Comparison of ENCODE assay signal across 8 cellular contexts in genomic region chr12:6563448-6564050, GRCh38. TPM values are rescaled to one million over a fixed set of nuclear protein-coding genes. Genes with fewer than 3 reads are reported as not detected.
DNase-seq lines count a peak whose midpoint lies in the region; ATAC-seq and TF ChIP-seq lines count a peak whose summit lies in the region.

No MANE protein-coding gene starts in this region.

- H3K4me3 ChIP-seq in A673 (ENCODE audit: low read depth, low read length, poor library complexity, severe bottlenecking) (no peak overlapping the region), Panc1 (ENCODE audit: low read depth in 2 of 2, low read length in 2 of 2) (no peak overlapping the region), sigmoid colon (no peak overlapping the region)

- H3K4me1 ChIP-seq in A673 (ENCODE audit: insufficient read depth, low read length, poor library complexity, severe bottlenecking), result peaks cover 10% of the 10 kb centered on the region
- H3K4me1 ChIP-seq in Panc1 (ENCODE audit: control insufficient read depth, insufficient read depth, low read length), result no peaks in the 10 kb centered on the region; the same call in 1 of the 2 replicates
- H3K4me1 ChIP-seq in foreskin keratinocyte, result no peaks in the 10 kb centered on the region
- H3K4me1 ChIP-seq in sigmoid colon, result peaks cover 2 to 17% (median 11%) of the 10 kb centered on the region in 4 donors

- POLR2A ChIA-PET in A673 (lab: Charles Lee; ENCODE audit: low non-redundant PET), result no interaction called here
- POLR2A ChIA-PET in Panc1 (lab: Charles Lee), result no interaction called here

- intact Hi-C loops in A673 (cut with micrococcal nuclease; ENCODE audit: unreplicated experiment), result no loop called here
- intact Hi-C loops in Panc1 (cut with micrococcal nuclease; ENCODE audit: unreplicated experiment), result no loop called here
- intact Hi-C loops in sigmoid colon (cut with DNase I), result no loop called here

- peaks cover 78% of the 10 kb centered on the region for H3K36me3 ChIP-seq in A673 (ENCODE audit: insufficient read depth, low read length, poor library complexity, severe bottlenecking)
- peaks cover 26% of the 10 kb centered on the region for H3K36me3 ChIP-seq in Panc1 (ENCODE audit: control insufficient read depth, insufficient read depth, low read length)
- peaks cover 41 to 70% (median 45%) of the 10 kb centered on the region in 4 donors for H3K36me3 ChIP-seq in sigmoid colon

- TF ChIP-seq CTCF in A673 (conservative IDR thresholded peaks at IDR 0.05; ENCODE audit: low read depth, low read length), result peak; percentile 91
- TF ChIP-seq CTCF in GM13976 (IDR thresholded peaks at IDR 0.05; ENCODE audit: borderline replicate concordance, control extremely low read depth, extremely low read depth, insufficient read depth, missing control alignments), result peak; percentile 74
- peak; percentile 83 for TF ChIP-seq CTCF in Panc1 (IDR thresholded peaks at IDR 0.05)
- TF ChIP-seq CTCF in foreskin keratinocyte (conservative IDR thresholded peaks at IDR 0.05), result peak; percentile 69
- peak in 3 of 4 experiments; percentile 64 to 76 (median 70) for TF ChIP-seq CTCF in sigmoid colon (IDR thresholded peaks at IDR 0.05)

- H3K9me3 ChIP-seq in A673 (ENCODE audit: low read depth, low read length, poor library complexity, severe bottlenecking) (no peaks in the 10 kb centered on the region), Panc1 (ENCODE audit: control insufficient read depth, insufficient read depth, low read depth, low read length) (no peaks in the 10 kb centered on the region), sigmoid colon (no peaks in the 10 kb centered on the region)

- no peak for TF ChIP-seq POLR2A in sigmoid colon (IDR thresholded peaks at IDR 0.05)

- BruUV-seq in A673 (replicated peaks; lab: Mats Ljungman, UMichigan), result no TSS peak
- BruUV-seq in Panc1 (replicated peaks; lab: Mats Ljungman, UMichigan), result no TSS peak

- TF ChIP-seq EP300 in sigmoid colon (IDR thresholded peaks at IDR 0.05), result no peak

- 0 out of 2 replicates have a peak, but pooled peaks have one; percentile 50 for ATAC-seq in Panc1
- ATAC-seq in foreskin keratinocyte, result peak; percentile 48

- CTCF ChIA-PET in A673 (lab: Charles Lee), result interaction anchor here (0.9 kb wide), 1 partner anchor 121 kb away, joined by 4 read pairs; no protein-coding TSS in a partner anchor
- CTCF ChIA-PET in Panc1 (lab: Charles Lee), result interaction anchor here (0.6 kb wide), 1 partner anchor 126 kb away, joined by 8 read pairs; the partner anchor contains the start of gene ZNF384

- H3K27me3 ChIP-seq in A673 (replicated peaks; ENCODE audit: insufficient read depth, low read depth, low read length, poor library complexity) (no peaks in the 10 kb centered on the region), Panc1 (ENCODE audit: control insufficient read depth, insufficient read depth, low read length) (no peaks in the 10 kb centered on the region), foreskin keratinocyte (no peaks in the 10 kb centered on the region), sigmoid colon (no peaks in the 10 kb centered on the region)

- in situ Hi-C loops in GM13976 (cut with MboI; ENCODE audit: low sequenced_read_pairs, unreplicated experiment) (no loop called here), Panc1 (cut with HindIII; ENCODE audit: low pct_unique_long_range_greater_than_20kb, low sequenced_read_pairs) (no loop called here)

- H3K27ac ChIP-seq in A673 (ENCODE audit: low read depth, low read length, poor library complexity, severe bottlenecking) (no peak overlapping the region), Panc1 (ENCODE audit: low read length) (no peak overlapping the region), foreskin keratinocyte (no peak overlapping the region), sigmoid colon (no peak overlapping the region)

- WGBS in sigmoid colon, 2 donors, result 69 to 77% methylated on average over 8 of the region's 8 CpGs

- peak; percentile 71 for DNase-seq in A673 (ENCODE audit: low spot score)
- peak; percentile 71 for DNase-seq in GM13976 (ENCODE audit: low spot score)
- no peak for DNase-seq in Panc1 (ENCODE audit: low read depth, low spot score)
- DNase-seq in activated T-helper 1 cell treated with Interleukin-2 at 50 U/mL for 16 hours (ENCODE audit: low read depth), result peak; percentile 41
- DNase-seq in foreskin keratinocyte, result peak in 1 of 2 donors; percentile 26
- DNase-seq in sigmoid colon, result no peak
- no peak for DNase-seq in cortex of kidney (lab: John Stamatoyannopoulos, UW)
- no peak for DNase-seq in GM19240 (ENCODE audit: insufficient read length, low spot score)

RNA-seq across cellular contexts. Expression of gene NOP2, which starts 4.5 kb away (rescaled TPM):
- total RNA-seq in A673 (2021) (131 and 177 TPM in 2 replicates), Panc1 (2021; ENCODE audit: unreplicated experiment) (90.3 TPM), foreskin keratinocyte (64.2 and 65.6 TPM in 2 replicates), sigmoid colon (10 to 100 TPM in 3 of 4 donors, 1 to 10 TPM in 1; 6.1 to 30.1 (median 23.2) TPM)
- 61.6 TPM for polyA plus RNA-seq in Panc1 (2012; ENCODE audit: insufficient read length)
- polyA plus RNA-seq in foreskin keratinocyte (46.8 and 61.1 TPM in 2 replicates), sigmoid colon (10 to 100 TPM in 1 of 3 donors, 1 to 10 TPM in 2; 6.2 to 39.2 (median 7.8) TPM)

RNA-seq across cellular contexts. Expression of gene IFFO1, which starts 7.7 kb away (rescaled TPM):
- total RNA-seq in A673 (2021) (16.0 and 16.9 TPM in 2 replicates), Panc1 (2021; ENCODE audit: unreplicated experiment) (0.36 TPM), foreskin keratinocyte (1.7 and 2.7 TPM in 2 replicates), sigmoid colon (10 to 100 TPM; 15.3 to 34.3 (median 22.7) TPM)
- polyA plus RNA-seq in Panc1 (2012; ENCODE audit: insufficient read length), result 0.13 TPM
- polyA plus RNA-seq in foreskin keratinocyte (2.7 and 5.0 TPM in 2 replicates), sigmoid colon (10 to 100 TPM in 1 of 3 donors, 1 to 10 TPM in 2; 1.8 to 14.0 (median 4.2) TPM)

RNA-seq across cellular contexts. Expression of gene GAPDH, which starts 29.2 kb away (rescaled TPM):
- total RNA-seq in A673 (2021), result 5,579 and 5,657 TPM in 2 replicates
- total RNA-seq in Panc1 (2021; ENCODE audit: unreplicated experiment), result 2,912 TPM
- 4,959 TPM for polyA plus RNA-seq in Panc1 (2012; ENCODE audit: insufficient read length)
- total RNA-seq in foreskin keratinocyte, result 6,442 and 6,736 TPM in 2 replicates
- 7,678 and 8,217 TPM in 2 replicates for polyA plus RNA-seq in foreskin keratinocyte
- 1,000 to 10,000 TPM; 1,653 to 2,501 (median 2,098) TPM for total RNA-seq in sigmoid colon
- polyA plus RNA-seq in sigmoid colon, result 1,000 to 10,000 TPM; 2,564 to 3,219 (median 3,101) TPM

RNA-seq across cellular contexts. Expression of gene CHD4, which starts 43.6 kb away (rescaled TPM):
- total RNA-seq in A673 (2021) (281 and 296 TPM in 2 replicates), Panc1 (2021; ENCODE audit: unreplicated experiment) (123 TPM), foreskin keratinocyte (156 and 174 TPM in 2 replicates), sigmoid colon (100 to 1,000 TPM; 204 to 254 (median 217) TPM)
- polyA plus RNA-seq in Panc1 (2012; ENCODE audit: insufficient read length), result 72.8 TPM
- polyA plus RNA-seq in foreskin keratinocyte (90.9 and 98.5 TPM in 2 replicates), sigmoid colon (100 to 1,000 TPM in 1 of 3 donors, 10 to 100 TPM in 2; 49.2 to 113 (median 53.6) TPM)

Comparison
In these comparisons a context has a peak if more than half of its experiments do, and no peak if none do; other contexts are left out.
1. DNase-seq: peak in A673 (single experiment), GM13976 (single experiment) and activated T-helper 1 cell treated with Interleukin-2 at 50 U/mL for 16 hours (single experiment); none in Panc1 (single experiment), sigmoid colon (single experiment), cortex of kidney (single experiment) and GM19240 (single experiment).
2. Peak in every context shown above with its lines, with median percentiles within 50 percentile points of each other: CTCF ChIP-seq.